Comparison of ENCODE assay signal across 14 cellular contexts in the genomic region with DNA sequence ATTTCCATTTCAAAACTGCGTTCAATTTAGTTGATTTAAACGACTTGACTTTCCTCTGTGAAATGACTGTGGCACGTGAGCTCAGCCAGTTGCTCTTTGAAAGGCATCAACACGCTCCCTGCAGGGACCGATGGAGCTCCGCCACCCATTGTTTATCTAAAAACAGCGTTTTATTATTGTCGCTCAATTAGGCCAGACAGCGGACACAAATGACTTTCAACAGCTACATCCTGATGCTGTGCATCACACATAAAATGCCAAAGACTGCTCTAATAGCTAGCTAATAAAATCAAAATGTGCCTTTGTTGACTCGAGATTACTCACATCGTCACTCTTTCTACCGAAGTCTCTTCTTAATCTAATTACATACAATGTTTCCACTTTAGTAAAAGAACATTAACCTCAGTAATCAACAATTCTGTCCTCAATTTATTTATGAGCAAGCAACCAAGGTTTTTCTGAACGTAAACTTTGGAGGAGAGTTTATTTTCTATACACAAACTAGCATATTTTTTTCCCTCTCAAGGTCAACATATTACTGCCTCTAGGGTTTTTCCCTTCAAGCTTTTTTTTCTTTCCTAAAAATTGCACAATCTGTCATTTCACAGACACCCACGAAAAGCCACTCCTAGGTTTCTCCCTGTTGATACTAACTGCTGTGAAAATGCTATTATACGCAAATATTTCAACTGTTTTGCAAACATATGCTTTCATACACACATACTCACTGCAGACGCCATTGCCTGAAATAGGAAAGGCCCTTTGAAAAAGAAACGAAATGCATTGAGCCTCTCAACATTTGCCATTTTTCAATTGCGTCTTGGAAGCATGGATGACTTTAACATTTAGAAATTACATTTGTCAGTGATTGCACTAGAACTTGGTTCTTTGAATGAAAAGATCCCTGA.
A peak's percentile ranks its signal among the peaks of the same experiment; 100 is the strongest.
DNase-seq lines count a peak whose midpoint lies in the region; FAIRE-seq and TF ChIP-seq lines count a peak whose summit lies in the region.
"Had no signal": no experiment of that assay in that cellular context is flagged by ENCODE, and none has a peak within 500 bp of the region (broad histone marks: within the 10 kb centered on the region; RNA-seq: fewer than 3 reads in every experiment).

No MANE protein-coding gene starts in this region.

- H3K27me3 Mint-ChIP-seq in osteocyte (ENCODE audit: unreplicated experiment), result peaks cover 8% of the 10 kb centered on the region

- no peaks in the 10 kb centered on the region for H3K36me3 Mint-ChIP-seq in osteocyte (ENCODE audit: unreplicated experiment)

- H3K4me3 Mint-ChIP-seq in osteocyte (ENCODE audit: unreplicated experiment), result no peak overlapping the region
- H3K4me3 Mint-ChIP-seq: activated naive CD4-positive, alpha-beta T cell treated with anti-CD3 and anti-CD28 coated beads for 36 hours had no signal

- no peaks in the 10 kb centered on the region for H3K9me2 ChIP-seq in Karpas-422 (replicated peaks; ENCODE audit: insufficient read depth, low read length)

- H3K27me3 ChIP-seq in Karpas-422 (ENCODE audit: low read length), result no peaks in the 10 kb centered on the region
- H3K27me3 ChIP-seq: colonic mucosa had no signal

- H2AFZ ChIP-seq in Karpas-422 (ENCODE audit: low read length), result no peak overlapping the region

- H3K9me3 ChIP-seq in HEK293 (ENCODE audit: control insufficient read depth, insufficient read depth, low read depth, low read length) (no peaks in the 10 kb centered on the region), Karpas-422 (ENCODE audit: low read length) (no peaks in the 10 kb centered on the region)
- H3K9me3 ChIP-seq: colonic mucosa had no signal

- H3K4me1 ChIP-seq in HEK293 (ENCODE audit: control insufficient read depth, insufficient read depth, low read length), result peaks cover 4% of the 10 kb centered on the region; the same call in 1 of the 2 replicates
- H3K4me1 ChIP-seq in Karpas-422 (ENCODE audit: low read length), result no peaks in the 10 kb centered on the region
- H3K4me1 ChIP-seq: colonic mucosa had no signal

- no peaks in the 10 kb centered on the region for H3K4me1 Mint-ChIP-seq in osteocyte (ENCODE audit: unreplicated experiment)

- H3K36me3 ChIP-seq in HEK293 (ENCODE audit: control insufficient read depth in 2 of 2, insufficient read depth in 1 of 2, low read length in 2 of 2) (no peaks in the 10 kb centered on the region), Karpas-422 (ENCODE audit: insufficient read depth, low read length) (no peaks in the 10 kb centered on the region)
- H3K36me3 ChIP-seq: colonic mucosa had no signal

- no peaks in the 10 kb centered on the region for H3K9me3 Mint-ChIP-seq in osteocyte (ENCODE audit: unreplicated experiment)

- TF ChIP-seq POLR2A in GM12891 (IDR thresholded peaks at IDR 0.05; ENCODE audit: low read depth, low read length), result no peak

- POLR2A ChIA-PET in HEK293 (lab: Yijun Ruan, JAX), result no interaction called here

- H3K79me2 ChIP-seq in Karpas-422 (ENCODE audit: low read length), result no peaks in the 10 kb centered on the region

- no peak for TF ChIP-seq CTCF in HEK293 (tag by site-specific recombination; IDR thresholded peaks at IDR 0.05)
- TF ChIP-seq CTCF in osteocyte (IDR thresholded peaks at IDR 0.05), result no peak

- no peaks in the 10 kb centered on the region for H4K20me1 ChIP-seq in Karpas-422 (ENCODE audit: insufficient read depth, low read depth, low read length)

- H3K4me2 ChIP-seq in Karpas-422 (ENCODE audit: low read depth, low read length, poor library complexity, severe bottlenecking), result no peak overlapping the region

- H3K4me3 ChIP-seq in HEK293 (ENCODE audit: low read depth, low read length), result no peak overlapping the region
- no peak overlapping the region for H3K4me3 ChIP-seq in Karpas-422 (ENCODE audit: low read length)
- H3K4me3 ChIP-seq: colonic mucosa had no signal

- FAIRE-seq in islet of Langerhans (lab: Jason Lieb, UNC) (peak; percentile 81), GM12891 (lab: Jason Lieb, UNC) (no peak)
- FAIRE-seq: GM19239 had no signal

- no peak overlapping the region for H3K27ac Mint-ChIP-seq in osteocyte (ENCODE audit: unreplicated experiment)
- H3K27ac Mint-ChIP-seq: activated naive CD4-positive, alpha-beta T cell treated with anti-CD3 and anti-CD28 coated beads for 36 hours had no signal

- no peak overlapping the region for H3K9ac ChIP-seq in Karpas-422 (ENCODE audit: low read length)

- H3K27ac ChIP-seq in HEK293 (ENCODE audit: extremely low read depth, low read depth, low read length) (no peak overlapping the region), Karpas-422 (ENCODE audit: low read length) (no peak overlapping the region)
- H3K27ac ChIP-seq: colonic mucosa had no signal

- CTCF ChIA-PET in HEK293 (lab: Yijun Ruan, JAX), result no interaction called here

- DNase-seq in COR-L47 (lab: John Stamatoyannopoulos, UW), result peak; percentile 96
- DNase-seq in NCI-H774 (lab: John Stamatoyannopoulos, UW), result peak; percentile 64
- no peak for DNase-seq in GM12891 (ENCODE audit: insufficient read length, low spot score)
- no peak for DNase-seq in osteocyte (ENCODE audit: extremely low spot score, unreplicated experiment)
- no peak for DNase-seq in CD1c-positive myeloid dendritic cell (ENCODE audit: extremely low spot score)
- no peak for DNase-seq in Karpas-422
- DNase-seq: activated CD4-positive, CD25-positive, alpha-beta regulatory T cell treated with anti-CD3 and anti-CD28 coated beads, Interleukin-2, amount 50 U/mL, for 72 hours; activated naive CD4-positive, alpha-beta T cell treated with anti-CD3 and anti-CD28 coated beads for 36 hours; colonic mucosa; NCI-H524 treated with DMSO at 0.1 percent for 48 hours; occipital lobe had no signal

TF ChIP-seq in HEK293, 187 proteins besides CTCF, POLR2A, EP300 and RAD21 (continues in another document):
- TF ChIP-seq ZBTB8A (tag by site-specific recombination; IDR thresholded peaks at IDR 0.05) (no peak), ZNF341 (tag by site-specific recombination; IDR thresholded peaks at IDR 0.05; ENCODE audit: low read depth) (peak; percentile 18; the same call in 1 of the 2 replicates), ZNF132 (tag by site-specific recombination; IDR thresholded peaks at IDR 0.05; ENCODE audit: borderline replicate concordance) (no peak), ZNF776 (tag by site-specific recombination; IDR thresholded peaks at IDR 0.05; ENCODE audit: borderline replicate concordance) (no peak), ZNF529 (tag by site-specific recombination; IDR thresholded peaks at IDR 0.05; ENCODE audit: insufficient replicate concordance) (no peak), ZNF350 (tag by site-specific recombination; IDR thresholded peaks at IDR 0.05) (no peak), ZNF747 (tag by site-specific recombination; IDR thresholded peaks at IDR 0.05) (no peak), SETDB1 (IDR thresholded peaks at IDR 0.05; ENCODE audit: insufficient read length, low read length) (no peak)
- TF ChIP-seq, protein P1, sequence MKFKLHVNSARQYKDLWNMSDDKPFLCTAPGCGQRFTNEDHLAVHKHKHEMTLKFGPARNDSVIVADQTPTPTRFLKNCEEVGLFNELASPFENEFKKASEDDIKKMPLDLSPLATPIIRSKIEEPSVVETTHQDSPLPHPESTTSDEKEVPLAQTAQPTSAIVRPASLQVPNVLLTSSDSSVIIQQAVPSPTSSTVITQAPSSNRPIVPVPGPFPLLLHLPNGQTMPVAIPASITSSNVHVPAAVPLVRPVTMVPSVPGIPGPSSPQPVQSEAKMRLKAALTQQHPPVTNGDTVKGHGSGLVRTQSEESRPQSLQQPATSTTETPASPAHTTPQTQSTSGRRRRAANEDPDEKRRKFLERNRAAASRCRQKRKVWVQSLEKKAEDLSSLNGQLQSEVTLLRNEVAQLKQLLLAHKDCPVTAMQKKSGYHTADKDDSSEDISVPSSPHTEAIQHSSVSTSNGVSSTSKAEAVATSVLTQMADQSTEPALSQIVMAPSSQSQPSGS (tag by site-specific recombination; IDR thresholded peaks at IDR 0.05; ENCODE audit: low read depth), result no peak

TF ChIP-seq in GM12891, 5 proteins besides CTCF, POLR2A, EP300 and RAD21:
- no peak for TF ChIP-seq SPI1 (IDR thresholded peaks at IDR 0.05; ENCODE audit: low read depth, low read length)
- no peak for TF ChIP-seq POLR2AphosphoS5 (IDR thresholded peaks at IDR 0.05; ENCODE audit: low read depth, low read length)
- TF ChIP-seq PAX5 (IDR thresholded peaks at IDR 0.05; ENCODE audit: insufficient read depth, low read length, severe bottlenecking), result no peak
- TF ChIP-seq TAF1 (IDR thresholded peaks at IDR 0.05; ENCODE audit: low read depth, low read length), result no peak
- TF ChIP-seq POU2F2 (IDR thresholded peaks at IDR 0.05; ENCODE audit: low read depth, low read length), result no peak

Comparison
In these comparisons a context has a peak if more than half of its experiments do, and no peak if none do; other contexts are left out.
1. DNase-seq: peak in COR-L47 (single experiment) and NCI-H774 (single experiment); none in GM12891 (single experiment), osteocyte (single experiment), CD1c-positive myeloid dendritic cell (single experiment) and Karpas-422 (single experiment).